In the genomic region with DNA sequence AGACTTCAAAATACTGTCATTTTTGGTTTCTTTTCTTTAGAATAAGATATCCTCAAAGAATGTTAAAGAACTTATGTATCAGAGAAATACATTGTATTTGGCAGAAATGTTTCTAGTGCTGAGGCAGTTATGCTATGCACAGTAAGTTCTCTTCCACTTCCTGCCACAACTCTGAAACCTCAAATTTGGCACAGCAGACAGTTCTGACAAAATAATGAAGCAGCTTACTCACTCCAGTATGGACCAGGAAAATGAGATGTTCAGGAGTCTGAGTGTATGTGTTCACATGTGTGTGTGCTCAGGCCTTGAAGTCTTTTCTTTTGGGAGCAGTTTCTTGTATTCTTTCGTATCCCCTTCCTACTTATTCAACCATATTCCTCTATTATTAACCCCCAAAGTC, we compare ENCODE assay signal across 17 cellular contexts.
A peak's percentile ranks its signal among the peaks of the same experiment; 100 is the strongest.
DNase-seq lines count a peak whose midpoint lies in the region; ATAC-seq and TF ChIP-seq lines count a peak whose summit lies in the region.
"Had no signal": no experiment of that assay in that cellular context is flagged by ENCODE, and none has a peak within 500 bp of the region (broad histone marks: within the 10 kb centered on the region; RNA-seq: fewer than 3 reads in every experiment).

No MANE protein-coding gene starts in this region.

- no peak for TF ChIP-seq POLR2A in IMR-90 (IDR thresholded peaks at IDR 0.05; ENCODE audit: low read depth, low read length)

- H2BK5ac ChIP-seq in IMR-90 (ENCODE audit: low read depth, low read length, poor library complexity, severe bottlenecking), result no peak overlapping the region

- intact Hi-C loops in IMR-90 (cut with micrococcal nuclease), result no loop called here

- H3K9ac ChIP-seq in BLaER1 (no peak overlapping the region), IMR-90 (ENCODE audit: low read depth, low read length) (no peak overlapping the region)

- CTCF ChIA-PET in IMR-90 (lab: Yijun Ruan, JAX), result no interaction called here
- CTCF ChIA-PET in GM10248 (lab: Yijun Ruan, JAX), result interaction anchor here (2.2 kb wide), 1 partner anchor 10 kb away, joined by 5 read pairs; no protein-coding TSS in a partner anchor

- H2AFZ ChIP-seq in IMR-90 (replicated peaks; ENCODE audit: low read length, poor library complexity), result no peak overlapping the region

- no peak overlapping the region for H2AK9ac ChIP-seq in IMR-90 (replicated peaks; ENCODE audit: low read depth, low read length, poor library complexity)

- H3K27me3 ChIP-seq in BLaER1, result no peaks in the 10 kb centered on the region
- H3K27me3 ChIP-seq in IMR-90 (ENCODE audit: control insufficient read depth, insufficient read depth, low read length), result no peaks in the 10 kb centered on the region
- H3K27me3 ChIP-seq: adrenal gland, BE2C, uterus had no signal

- POLR2A ChIA-PET in IMR-90 (lab: Charles Lee; ENCODE audit: unreplicated experiment) (no interaction called here), GM10248 (lab: Yijun Ruan, JAX) (no interaction called here)

- H3K9me3 ChIP-seq in BLaER1 (peaks cover 7% of the 10 kb centered on the region), IMR-90 (ENCODE audit: control insufficient read depth, insufficient read depth, low read length) (peaks cover 4% of the 10 kb centered on the region)
- H3K9me3 ChIP-seq: adrenal gland, BE2C, uterus had no signal

- TF ChIP-seq RAD21 in IMR-90 (IDR thresholded peaks at IDR 0.05; ENCODE audit: low read length), result no peak

- TF ChIP-seq CTCF in IMR-90 (conservative IDR thresholded peaks at IDR 0.05; ENCODE audit: low read depth, low read length) (no peak), astrocyte of the spinal cord (IDR thresholded peaks at IDR 0.05; ENCODE audit: low read depth, low read length) (no peak), GM10248 (IDR thresholded peaks at IDR 0.05; ENCODE audit: control extremely low read depth, extremely low read depth, low read depth, missing control alignments) (no peak)

- no peak overlapping the region for H3K4ac ChIP-seq in IMR-90 (ENCODE audit: low read depth, low read length)

- H3K36me3 ChIP-seq in BLaER1 (no peaks in the 10 kb centered on the region), IMR-90 (ENCODE audit: control insufficient read depth, insufficient read depth, low read length) (no peaks in the 10 kb centered on the region)
- H3K36me3 ChIP-seq: adrenal gland, BE2C, uterus had no signal

- no peak for ATAC-seq in IMR-90 (ENCODE audit: low read depth)
- no peak for ATAC-seq in HG02973 (IDR thresholded peaks at IDR 0.05; ENCODE audit: unreplicated experiment)
- ATAC-seq: activated CD4-positive, CD25-positive, alpha-beta regulatory T cell treated with anti-CD3 and anti-CD28 coated beads, Interleukin-2, amount 50 U/mL, for 24 hours; effector memory CD8-positive, alpha-beta T cell had no signal

- no peak overlapping the region for H4K8ac ChIP-seq in IMR-90 (ENCODE audit: low read depth in 2 of 2, low read length in 2 of 2)

- H4K5ac ChIP-seq in IMR-90 (ENCODE audit: low read depth, low read length), result no peak overlapping the region

- dilution Hi-C loops in IMR-90 (cut with HindIII; ENCODE audit: low sequenced_read_pairs, unreplicated experiment), result no loop called here

- no peak overlapping the region for H2BK15ac ChIP-seq in IMR-90 (ENCODE audit: low read depth, low read length)

- 0 to 100% methylated on average over 1 of the region's 1 CpG for WGBS in IMR-90 (ENCODE audit: extremely low coverage in 2 of 2, insufficient read length in 1 of 2), 2 experiments

- H3K4me3 ChIP-seq in BLaER1 (no peak overlapping the region), IMR-90 (ENCODE audit: insufficient read depth, low read depth, low read length) (no peak overlapping the region), astrocyte of the spinal cord (ENCODE audit: low read depth, low read length) (no peak overlapping the region)
- H3K4me3 ChIP-seq: adrenal gland, uterus had no signal

- H3K23ac ChIP-seq in IMR-90 (ENCODE audit: low read depth, low read length), result no peak overlapping the region

- H3K4me2 ChIP-seq in BLaER1 (peak overlapping the region; percentile 50), IMR-90 (ENCODE audit: low read depth, low read length) (no peak overlapping the region)

- H3K18ac ChIP-seq in IMR-90 (ENCODE audit: low read depth, low read length), result no peak overlapping the region

- H3K79me1 ChIP-seq in IMR-90 (ENCODE audit: low read depth in 1 of 2, low read length in 2 of 2), result no peaks in the 10 kb centered on the region; a peak in 1 of 4 replicates

- H3K4me1 ChIP-seq in BLaER1 (peaks cover 20% of the 10 kb centered on the region), IMR-90 (ENCODE audit: control insufficient read depth, insufficient read depth, low read length) (no peaks in the 10 kb centered on the region)
- H3K4me1 ChIP-seq: uterus had no signal

- no peak overlapping the region for H3K27ac ChIP-seq in BLaER1
- H3K27ac ChIP-seq in IMR-90 (ENCODE audit: insufficient read depth, low read length), result no peak overlapping the region
- H3K27ac ChIP-seq: adrenal gland, uterus had no signal

- no peak overlapping the region for H3K56ac ChIP-seq in IMR-90 (ENCODE audit: extremely low read depth, insufficient read depth, low read length)

- in situ Hi-C loops in IMR-90 (cut with MboI; ENCODE audit: low sequenced_read_pairs) (no loop called here), astrocyte of the spinal cord (cut with HindIII; ENCODE audit: low sequenced_read_pairs) (no loop called here)

- H3K9me1 ChIP-seq in IMR-90 (ENCODE audit: insufficient read depth, low read length), result no peaks in the 10 kb centered on the region

- H2BK120ac ChIP-seq in IMR-90 (ENCODE audit: low read depth, low read length), result no peak overlapping the region

- BruUV-seq in IMR-90 (replicated peaks; lab: Mats Ljungman, UMichigan), result no TSS peak

- no peak overlapping the region for H3K14ac ChIP-seq in IMR-90 (replicated peaks; ENCODE audit: low read depth, low read length)

- peak; percentile 8 for DNase-seq in IMR-90
- DNase-seq in astrocyte of the spinal cord (ENCODE audit: low read depth, low spot score), result peak; percentile 92
- peak; percentile 66 for DNase-seq in kidney tubule cell (ENCODE audit: low spot score)
- no peak for DNase-seq in NCI-H1092 (lab: John Stamatoyannopoulos, UW)
- no peak for DNase-seq in NCI-H446 treated with DMSO at 0.1 percent for 48 hours (lab: John Stamatoyannopoulos, UW)
- no peak for DNase-seq in GM10248 (ENCODE audit: extremely low spot score)
- DNase-seq: adrenal gland; BE2C; effector memory CD8-positive, alpha-beta T cell; GOT3; left cardiac atrium; MV-4-11; stimulated activated CD4-positive, alpha-beta T cell treated with anti-CD3 and anti-CD28 coated beads, Interleukin-2, amount 100 ng/mL, for 24 hours; uterus had no signal

- H4K20me1 ChIP-seq in BLaER1 (no peaks in the 10 kb centered on the region), IMR-90 (ENCODE audit: insufficient read depth, low read length) (no peaks in the 10 kb centered on the region)

- no peak overlapping the region for H2BK20ac ChIP-seq in IMR-90 (ENCODE audit: low read depth, low read length)

- H4K91ac ChIP-seq in IMR-90 (ENCODE audit: insufficient read depth, low read depth, low read length), result no peak overlapping the region

- no peak overlapping the region for H2AK5ac ChIP-seq in IMR-90 (ENCODE audit: low read depth, low read length)

TF ChIP-seq in IMR-90, 13 proteins besides CTCF, POLR2A, EP300 and RAD21:
- no peak for TF ChIP-seq RFX5 (IDR thresholded peaks at IDR 0.05; ENCODE audit: low read depth, low read length)
- TF ChIP-seq MAZ (IDR thresholded peaks at IDR 0.05; ENCODE audit: borderline replicate concordance, low read depth, low read length), result no peak
- no peak for TF ChIP-seq ELK1 (IDR thresholded peaks at IDR 0.05; ENCODE audit: borderline replicate concordance, low read depth, low read length)

Comparison
In these comparisons a context has a peak if more than half of its experiments do, and no peak if none do; other contexts are left out.
1. DNase-seq: peak in IMR-90 (single experiment), astrocyte of the spinal cord (single experiment) and kidney tubule cell (single experiment); none in NCI-H1092 (single experiment), NCI-H446 treated with DMSO at 0.1 percent for 48 hours (single experiment) and GM10248 (single experiment).